In the genomic region with DNA sequence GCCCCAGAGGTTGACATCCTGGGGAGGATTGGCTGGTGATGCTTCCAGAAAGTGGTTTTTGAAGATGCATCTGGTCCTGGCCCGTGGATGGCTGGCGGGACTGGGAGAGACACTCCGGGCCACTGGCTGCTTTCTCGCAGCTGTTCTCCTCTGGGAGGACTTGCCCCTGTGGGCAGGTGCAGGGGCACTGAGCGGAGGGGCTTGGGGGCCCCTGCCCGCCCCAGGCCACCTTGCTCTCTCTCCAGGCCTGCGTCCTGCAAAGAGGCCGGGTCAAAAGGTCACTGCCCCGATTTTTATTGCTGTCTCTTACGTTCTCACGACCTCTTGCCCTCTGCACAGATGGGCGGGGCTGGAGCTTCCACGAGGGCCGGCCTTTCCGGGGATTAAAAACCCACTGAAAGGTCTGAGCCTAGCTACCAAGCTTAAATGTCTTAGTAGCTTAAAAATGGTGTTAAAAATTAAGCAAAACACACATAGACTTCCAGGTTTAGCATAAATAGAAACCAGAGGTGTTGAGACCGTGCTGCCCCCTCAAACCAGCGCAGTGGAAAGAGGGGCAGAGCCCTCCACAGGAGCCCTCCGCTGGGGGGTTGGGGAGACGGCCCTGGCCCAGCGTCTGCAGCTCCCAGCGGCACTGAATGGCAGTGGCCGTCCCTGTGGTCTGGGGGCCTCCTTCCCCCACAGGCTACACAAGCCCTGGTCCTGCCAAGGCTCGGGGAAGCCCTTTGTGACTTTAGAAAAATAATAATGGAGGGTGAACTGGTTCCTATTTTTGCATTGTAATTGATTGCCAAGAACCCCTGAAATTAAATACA, we compare ENCODE assay signal across 15 cellular contexts. TPM values are rescaled to one million over a fixed set of nuclear protein-coding genes. Genes with fewer than 3 reads are reported as not detected.
A peak's percentile ranks its signal among the peaks of the same experiment; 100 is the strongest.
DNase-seq lines count a peak whose midpoint lies in the region; ATAC-seq, FAIRE-seq and TF ChIP-seq lines count a peak whose summit lies in the region.
"Had no signal": no experiment of that assay in that cellular context is flagged by ENCODE, and none has a peak within 500 bp of the region (broad histone marks: within the 10 kb centered on the region; RNA-seq: fewer than 3 reads in every experiment).

No MANE protein-coding gene starts in this region.

- H2AFZ ChIP-seq in neural progenitor cell (replicated peaks), result no peak overlapping the region

- H3K9me3 ChIP-seq in A549, result no peaks in the 10 kb centered on the region
- no peaks in the 10 kb centered on the region for H3K9me3 ChIP-seq in SJCRH30 (replicated peaks)
- no peaks in the 10 kb centered on the region for H3K9me3 ChIP-seq in heart right ventricle
- H3K9me3 ChIP-seq in neural progenitor cell (ENCODE audit: low read depth), result no peaks in the 10 kb centered on the region

- H3K9ac ChIP-seq in neural progenitor cell, result no peak overlapping the region

- peaks cover 49% of the 10 kb centered on the region for H3F3A ChIP-seq in neural progenitor cell (ENCODE audit: low read depth)

- H3K36me3 ChIP-seq in SJCRH30 (no peaks in the 10 kb centered on the region), heart right ventricle (no peaks in the 10 kb centered on the region), neural progenitor cell (no peaks in the 10 kb centered on the region)

- H3K4me1 Mint-ChIP-seq in neural progenitor cell, result peaks cover 80% of the 10 kb centered on the region

- POLR2A ChIA-PET in A549 (lab: Yijun Ruan, JAX), result no interaction called here

- TF ChIP-seq RAD21 in A549 (conservative IDR thresholded peaks at IDR 0.05 in 1 of 2, IDR thresholded peaks at IDR 0.05 in 1 of 2), result no peak

- TF ChIP-seq POLR2A in A549 (IDR thresholded peaks at IDR 0.05; ENCODE audit: low read length), result no peak

- TF ChIP-seq EP300 in A549 (IDR thresholded peaks at IDR 0.05), result no peak

- no peak overlapping the region for H3K27ac ChIP-seq in A549
- H3K27ac ChIP-seq in SJCRH30, result no peak overlapping the region
- H3K27ac ChIP-seq in heart right ventricle, result peak overlapping the region in 8 of 10 donors; percentile 10 to 80 (median 48)
- H3K27ac ChIP-seq in neural progenitor cell, result peak overlapping the region; percentile 98
- H3K27ac ChIP-seq: epithelial cell of prostate had no signal

- H3K9me3 Mint-ChIP-seq in neural progenitor cell, result peaks cover 4% of the 10 kb centered on the region
- H3K9me3 Mint-ChIP-seq: activated B cell treated with CpG ODN at 0.5 μM for 24 hours had no signal

- peaks cover 99% of the 10 kb centered on the region for H3K79me2 ChIP-seq in neural progenitor cell (ENCODE audit: low read depth)

- 61% methylated on average over 23 of the region's 23 CpGs for WGBS in A549 (ENCODE audit: missing lambda C conversion rate)
- WGBS in heart right ventricle, 2 donors, result 53 to 61% methylated on average over 23 of the region's 23 CpGs

- no peak for FAIRE-seq in A549 (lab: Jason Lieb, UNC)

- no peak overlapping the region for H3K4me3 ChIP-seq in A549
- H3K4me3 ChIP-seq in SJCRH30, result no peak overlapping the region
- H3K4me3 ChIP-seq in heart right ventricle, result no peak overlapping the region
- peak overlapping the region; percentile 31 for H3K4me3 ChIP-seq in neural progenitor cell

- peaks cover 100% of the 10 kb centered on the region for H4K20me1 ChIP-seq in neural progenitor cell (ENCODE audit: low read depth)

- H3K4me1 ChIP-seq in A549 (peaks cover 25% of the 10 kb centered on the region), SJCRH30 (peaks cover 55% of the 10 kb centered on the region), heart right ventricle (peaks cover 84 to 100% (median 98%) of the 10 kb centered on the region in 9 donors), neural progenitor cell (peaks cover 55% of the 10 kb centered on the region)

- peaks cover 5% of the 10 kb centered on the region for H3K36me3 Mint-ChIP-seq in neural progenitor cell

- H3K4me2 ChIP-seq in A549, result 0 out of 3 replicates have a peak overlapping the region, but pooled peaks have one; percentile 9
- peak overlapping the region; percentile 70 for H3K4me2 ChIP-seq in neural progenitor cell

- intact Hi-C loops in heart right ventricle (cut with DNase I), result no loop called here

- DNase-seq in A549 (ENCODE audit: low read depth in 1 of 2, low spot score in 1 of 2), result no peak
- peak; percentile 68 to 80 for DNase-seq in SJCRH30
- peak in 1 of 2 donors; percentile 31 for DNase-seq in heart right ventricle
- peak; percentile 90 for DNase-seq in neural progenitor cell (ENCODE audit: low spot score)
- DNase-seq in activated CD4-positive, alpha-beta T cell treated with anti-CD3 and anti-CD28 coated beads, Interleukin-2, amount 50 U/mL, for 1 hour, result no peak
- DNase-seq in kidney glomerular epithelial cell (lab: John Stamatoyannopoulos, UW), result no peak
- no peak for DNase-seq in NCI-H2171 treated with DMSO at 0.1 percent for 48 hours (lab: John Stamatoyannopoulos, UW)
- DNase-seq: activated B cell treated with CpG ODN at 0.5 μM for 24 hours; activated T-cell treated with anti-CD3 and anti-CD28 coated beads, Interleukin-2, amount 50 U/mL, for 1 hour; DMS79 treated with DMSO at 0.1 percent for 48 hours; HCEC 1CT; KG1; NCI-H2029 had no signal

- TF ChIP-seq CTCF in A549 (IDR thresholded peaks at IDR 0.05), result no peak
- no peak for TF ChIP-seq CTCF in heart right ventricle (IDR thresholded peaks at IDR 0.05)
- TF ChIP-seq CTCF in neural progenitor cell (IDR thresholded peaks at IDR 0.05), result no peak

- H3K27ac Mint-ChIP-seq in neural progenitor cell, result peak overlapping the region; percentile 98
- H3K27ac Mint-ChIP-seq: activated B cell treated with CpG ODN at 0.5 μM for 24 hours had no signal

- peak overlapping the region; percentile 82 for H3K4me3 Mint-ChIP-seq in neural progenitor cell
- H3K4me3 Mint-ChIP-seq: activated B cell treated with CpG ODN at 0.5 μM for 24 hours had no signal

- ATAC-seq in A549, result no peak
- ATAC-seq in heart right ventricle, result no peak
- ATAC-seq in HG02610 (IDR thresholded peaks at IDR 0.05; ENCODE audit: unreplicated experiment), result no peak

- peaks cover 4% of the 10 kb centered on the region for H3K27me3 Mint-ChIP-seq in neural progenitor cell (ENCODE audit: insufficient read depth, low read depth)
- H3K27me3 Mint-ChIP-seq: activated B cell treated with CpG ODN at 0.5 μM for 24 hours had no signal

- CTCF ChIA-PET in A549 (lab: Yijun Ruan, JAX), result interaction anchor here (1.5 kb wide), 1 partner anchor 77 kb away, joined by 5 read pairs; the partner anchor contains the start of gene FAAP20

- H3K27me3 ChIP-seq in SJCRH30 (no peaks in the 10 kb centered on the region), heart right ventricle (no peaks in the 10 kb centered on the region), neural progenitor cell (no peaks in the 10 kb centered on the region)

TF ChIP-seq in A549, 52 proteins besides CTCF, POLR2A, EP300 and RAD21:
- TF ChIP-seq HOXA7 (CRISPR knock-in tag; IDR thresholded peaks at IDR 0.05) (no peak), RNF2 (IDR thresholded peaks at IDR 0.05; ENCODE audit: borderline replicate concordance, low read depth) (no peak), ZSCAN20 (CRISPR knock-in tag; IDR thresholded peaks at IDR 0.05) (no peak)

RNA-seq across cellular contexts. Expression of gene SKI, which starts 43.9 kb away (rescaled TPM):
- polyA plus RNA-seq in A549 (2011; rRNA removed) (2.8 and 4.3 TPM in 2 replicates), A549 (2017; fragmentation: RNase III; extraction: RNeasy Plus Mini Kit Qiagen cat#74134 plus additional on column Dnase treatment) (11.5 to 12.0 TPM (median 11.5 TPM) in 3 replicates), heart right ventricle (10 to 100 TPM; 13.8 to 16.6 TPM)
- polyA plus RNA-seq in A549 (2012; cell fraction: cytosol; rRNA removed), result 5.1 and 7.6 TPM in 2 replicates
- 13.8 and 16.6 TPM in 2 replicates for polyA plus RNA-seq in A549 (2012; cell fraction: nucleus; rRNA removed)
- 1.8 and 3.0 TPM in 2 replicates for polyA minus RNA-seq in A549 (2011; rRNA and poly(A)+ RNA removed)
- total RNA-seq in SJCRH30 (2014; rRNA removed; shearing (Covaris generic)), result 12.8 and 13.1 TPM in 2 replicates
- total RNA-seq in heart right ventricle (10 to 100 TPM; 29.4 to 50.9 (median 38.3) TPM), neural progenitor cell (ENCODE audit: low replicate concordance) (7.4 and 15.7 TPM in 2 replicates)

Comparison
In these comparisons a context has a peak if more than half of its experiments do, and no peak if none do; other contexts are left out.
1. DNase-seq: peak in SJCRH30 (2 of 2) and neural progenitor cell (single experiment); none in A549 (0 of 2), activated CD4-positive, alpha-beta T cell treated with anti-CD3 and anti-CD28 coated beads, Interleukin-2, amount 50 U/mL, for 1 hour (single experiment), kidney glomerular epithelial cell (single experiment) and NCI-H2171 treated with DMSO at 0.1 percent for 48 hours (single experiment).
2. H3K27ac ChIP-seq: peak in heart right ventricle (8 of 10) and neural progenitor cell (single experiment); none in A549 (0 of 2) and SJCRH30 (single experiment).